Comparison of ENCODE assay signal across 13 cellular contexts in the genomic region with DNA sequence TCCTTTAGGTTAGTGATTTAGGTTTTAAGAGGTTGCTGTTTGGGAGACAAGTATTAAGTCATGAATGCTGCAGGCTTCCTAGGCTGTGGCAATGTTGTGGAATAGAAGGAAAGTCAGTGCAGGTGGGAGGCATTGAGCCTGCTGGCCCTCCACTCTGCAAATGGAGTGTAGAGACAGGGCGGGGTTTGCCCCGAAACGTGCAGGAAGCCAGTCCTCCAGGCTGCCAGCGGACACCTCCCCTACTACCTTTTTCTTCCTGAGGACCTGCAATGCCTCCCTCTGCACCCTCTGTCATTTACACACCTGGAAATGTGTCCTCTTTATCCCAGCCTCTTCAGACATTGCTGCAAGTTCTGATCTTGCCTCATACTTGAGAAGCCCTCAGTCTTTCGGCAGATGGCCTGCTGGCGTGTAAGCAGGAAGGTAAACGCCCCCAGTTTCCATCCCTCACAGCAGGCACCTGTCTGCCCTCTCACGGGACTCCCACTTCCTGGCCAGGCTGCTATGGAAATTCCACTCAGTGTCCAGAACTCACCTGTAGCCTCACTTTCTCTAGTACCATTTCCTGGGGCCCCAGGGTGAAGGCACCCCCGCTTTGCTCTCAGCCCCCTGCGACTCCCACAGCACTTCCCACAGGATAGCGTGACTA.
A peak's percentile ranks its signal among the peaks of the same experiment; 100 is the strongest.
DNase-seq lines count a peak whose midpoint lies in the region; ATAC-seq and TF ChIP-seq lines count a peak whose summit lies in the region.
"Had no signal": no experiment of that assay in that cellular context is flagged by ENCODE, and none has a peak within 500 bp of the region (broad histone marks: within the 10 kb centered on the region; RNA-seq: fewer than 3 reads in every experiment).

No MANE protein-coding gene starts in this region.

- ATAC-seq in HG02798 (IDR thresholded peaks at IDR 0.05; ENCODE audit: poor library complexity, unreplicated experiment), result peak; percentile 46
- peak; percentile 51 to 59 for ATAC-seq in stimulated activated naive B cell treated with anti-CD40 and anti-IgM and Interleukin-4, amounts not matched to agents 10 μg/mL and 1 μg/mL and 100 μg/mL, for 72 hours (replicated peaks)
- no peak for ATAC-seq in HG02610 (IDR thresholded peaks at IDR 0.05; ENCODE audit: unreplicated experiment)
- ATAC-seq: left colon, PC-3, right cardiac atrium had no signal

- no peak for TF ChIP-seq CTCF in tibial nerve (IDR thresholded peaks at IDR 0.05)

- peaks cover 0 to 9% (median 0%) of the 10 kb centered on the region in 4 donors for H3K9me3 ChIP-seq in tibial nerve

- no peaks in the 10 kb centered on the region for H3K4me1 ChIP-seq in tibial nerve

- no peaks in the 10 kb centered on the region for H3K9me3 Mint-ChIP-seq in activated naive CD4-positive, alpha-beta T cell treated with anti-CD3 and anti-CD28 coated beads, Interleukin-2, amount 10 ng/mL, durations not matched to agents 7 days and 5 days
- H3K9me3 Mint-ChIP-seq in activated naive CD4-positive, alpha-beta T cell treated with anti-CD3 and anti-CD28 coated beads for 36 hours, result no peaks in the 10 kb centered on the region
- no peaks in the 10 kb centered on the region for H3K9me3 Mint-ChIP-seq in stimulated activated naive B cell treated with anti-CD40 and anti-IgM and Interleukin-4, amounts not matched to agents 10 μg/mL and 1 μg/mL and 100 μg/mL, for 72 hours

- peak overlapping the region; percentile 75 for H3K27ac Mint-ChIP-seq in activated naive CD4-positive, alpha-beta T cell treated with anti-CD3 and anti-CD28 coated beads, Interleukin-2, amount 10 ng/mL, durations not matched to agents 7 days and 5 days
- no peak overlapping the region for H3K27ac Mint-ChIP-seq in activated naive CD4-positive, alpha-beta T cell treated with anti-CD3 and anti-CD28 coated beads for 36 hours
- H3K27ac Mint-ChIP-seq in stimulated activated naive B cell treated with anti-CD40 and anti-IgM and Interleukin-4, amounts not matched to agents 10 μg/mL and 1 μg/mL and 100 μg/mL, for 72 hours, result peak overlapping the region; percentile 26

- WGBS in tibial nerve, 2 donors, result 68 to 75% methylated on average over 11 of the region's 11 CpGs

- H3K36me3 Mint-ChIP-seq in activated naive CD4-positive, alpha-beta T cell treated with anti-CD3 and anti-CD28 coated beads, Interleukin-2, amount 10 ng/mL, durations not matched to agents 7 days and 5 days, result no peaks in the 10 kb centered on the region
- no peaks in the 10 kb centered on the region for H3K36me3 Mint-ChIP-seq in activated naive CD4-positive, alpha-beta T cell treated with anti-CD3 and anti-CD28 coated beads for 36 hours (ENCODE audit: low read depth)
- no peaks in the 10 kb centered on the region for H3K36me3 Mint-ChIP-seq in stimulated activated naive B cell treated with anti-CD40 and anti-IgM and Interleukin-4, amounts not matched to agents 10 μg/mL and 1 μg/mL and 100 μg/mL, for 72 hours

- CTCF ChIA-PET in activated naive CD4-positive, alpha-beta T cell treated with anti-CD3 and anti-CD28 coated beads, Interleukin-2, amount 10 ng/mL, durations not matched to agents 7 days and 5 days (lab: Charles Lee), result interaction anchor here (0.6 kb wide), 1 partner anchor 72 kb away, joined by 3 read pairs; no protein-coding TSS in a partner anchor
- CTCF ChIA-PET in activated naive CD4-positive, alpha-beta T cell treated with anti-CD3 and anti-CD28 coated beads for 36 hours (lab: Charles Lee), result interaction anchor here (0.9 kb wide), 1 partner anchor 90 kb away, joined by 3 read pairs; no protein-coding TSS in a partner anchor

- H3K27ac ChIP-seq in tibial nerve, result no peak overlapping the region

- H3K4me3 ChIP-seq in tibial nerve, result no peak overlapping the region

- no peak overlapping the region for H3K4me3 Mint-ChIP-seq in activated naive CD4-positive, alpha-beta T cell treated with anti-CD3 and anti-CD28 coated beads, Interleukin-2, amount 10 ng/mL, durations not matched to agents 7 days and 5 days
- H3K4me3 Mint-ChIP-seq in activated naive CD4-positive, alpha-beta T cell treated with anti-CD3 and anti-CD28 coated beads for 36 hours, result no peak overlapping the region
- H3K4me3 Mint-ChIP-seq in stimulated activated naive B cell treated with anti-CD40 and anti-IgM and Interleukin-4, amounts not matched to agents 10 μg/mL and 1 μg/mL and 100 μg/mL, for 72 hours, result peak overlapping the region; percentile 7 to 23

- TF ChIP-seq EP300 in tibial nerve (IDR thresholded peaks at IDR 0.05), result no peak

- no peak for TF ChIP-seq POLR2A in tibial nerve (IDR thresholded peaks at IDR 0.05)

- H3K27me3 Mint-ChIP-seq in activated naive CD4-positive, alpha-beta T cell treated with anti-CD3 and anti-CD28 coated beads, Interleukin-2, amount 10 ng/mL, durations not matched to agents 7 days and 5 days, result no peaks in the 10 kb centered on the region
- no peaks in the 10 kb centered on the region for H3K27me3 Mint-ChIP-seq in activated naive CD4-positive, alpha-beta T cell treated with anti-CD3 and anti-CD28 coated beads for 36 hours (ENCODE audit: low read depth)
- no peaks in the 10 kb centered on the region for H3K27me3 Mint-ChIP-seq in stimulated activated naive B cell treated with anti-CD40 and anti-IgM and Interleukin-4, amounts not matched to agents 10 μg/mL and 1 μg/mL and 100 μg/mL, for 72 hours

- H3K36me3 ChIP-seq in tibial nerve, result no peaks in the 10 kb centered on the region

- H3K27me3 ChIP-seq in tibial nerve, result no peaks in the 10 kb centered on the region

- intact Hi-C loops in activated naive CD4-positive, alpha-beta T cell treated with anti-CD3 and anti-CD28 coated beads for 36 hours (cut with micrococcal nuclease), result no loop called here

- no peak for DNase-seq in activated naive CD4-positive, alpha-beta T cell treated with anti-CD3 and anti-CD28 coated beads, Interleukin-2, amount 10 ng/mL, durations not matched to agents 7 days and 5 days
- no peak for DNase-seq in activated naive CD4-positive, alpha-beta T cell treated with anti-CD3 and anti-CD28 coated beads for 36 hours
- DNase-seq in SW480 (ENCODE audit: low spot score) (peak; percentile 31), tibial nerve (ENCODE audit: low spot score in 2 of 2) (no peak), 8988T (no peak)
- no peak for DNase-seq in stimulated activated naive B cell treated with anti-CD40 and anti-IgM and Interleukin-4, amounts not matched to agents 10 μg/mL and 1 μg/mL and 100 μg/mL, for 72 hours
- DNase-seq: NCI-H1436 treated with DMSO at 0.1 percent for 48 hours, PC-3, right cardiac atrium, SW 1271 had no signal

- no peaks in the 10 kb centered on the region for H3K4me1 Mint-ChIP-seq in activated naive CD4-positive, alpha-beta T cell treated with anti-CD3 and anti-CD28 coated beads, Interleukin-2, amount 10 ng/mL, durations not matched to agents 7 days and 5 days
- H3K4me1 Mint-ChIP-seq in activated naive CD4-positive, alpha-beta T cell treated with anti-CD3 and anti-CD28 coated beads for 36 hours (ENCODE audit: low read depth), result peaks cover 7% of the 10 kb centered on the region
- peaks cover 14 to 18% of the 10 kb centered on the region in 2 donors for H3K4me1 Mint-ChIP-seq in stimulated activated naive B cell treated with anti-CD40 and anti-IgM and Interleukin-4, amounts not matched to agents 10 μg/mL and 1 μg/mL and 100 μg/mL, for 72 hours

Comparison
In these comparisons a context has a peak if more than half of its experiments do, and no peak if none do; other contexts are left out.
1. H3K4me3 Mint-ChIP-seq: peak in stimulated activated naive B cell treated with anti-CD40 and anti-IgM and Interleukin-4, amounts not matched to agents 10 μg/mL and 1 μg/mL and 100 μg/mL, for 72 hours (2 of 2); none in activated naive CD4-positive, alpha-beta T cell treated with anti-CD3 and anti-CD28 coated beads, Interleukin-2, amount 10 ng/mL, durations not matched to agents 7 days and 5 days (single experiment) and activated naive CD4-positive, alpha-beta T cell treated with anti-CD3 and anti-CD28 coated beads for 36 hours (single experiment).